11 cellular contexts compared by ENCODE assay signal in genomic region chr9:84850830-84851372, GRCh38.
"Had no signal": no experiment of that assay in that cellular context is flagged by ENCODE, and none has a peak within 500 bp of the region (broad histone marks: within the 10 kb centered on the region; RNA-seq: fewer than 3 reads in every experiment).

No MANE protein-coding gene starts in this region.

- H3K27ac ChIP-seq: cardiac muscle cell, colonic mucosa had no signal

- H3K4me1 Mint-ChIP-seq: stimulated activated memory B cell treated with anti-CD40 and anti-IgM and Interleukin-4, amounts not matched to agents 10 μg/mL and 1 μg/mL and 100 μg/mL, for 72 hours had no signal

- H3K27ac Mint-ChIP-seq: activated CD4-positive, alpha-beta memory T cell treated with anti-CD3 and anti-CD28 coated beads for 36 hours; activated T-cell treated with anti-CD3 and anti-CD28 coated beads, Interleukin-2, amount 50 U/mL, for 72 hours; stimulated activated memory B cell treated with anti-CD40 and anti-IgM and Interleukin-4, amounts not matched to agents 10 μg/mL and 1 μg/mL and 100 μg/mL, for 72 hours; type B pancreatic cell had no signal

- H3K36me3 ChIP-seq: cardiac muscle cell, colonic mucosa, gastroesophageal sphincter, left lung had no signal

- DNase-seq: activated CD4-positive, alpha-beta memory T cell treated with anti-CD3 and anti-CD28 coated beads for 36 hours; activated gamma-delta T cell treated with Interleukin-2 at 50 U/mL for 16 hours; activated T-cell treated with anti-CD3 and anti-CD28 coated beads, Interleukin-2, amount 50 U/mL, for 72 hours; aorta; colonic mucosa; left lung; right cardiac atrium had no signal

- H3K9me3 Mint-ChIP-seq: activated CD4-positive, alpha-beta memory T cell treated with anti-CD3 and anti-CD28 coated beads for 36 hours; stimulated activated memory B cell treated with anti-CD40 and anti-IgM and Interleukin-4, amounts not matched to agents 10 μg/mL and 1 μg/mL and 100 μg/mL, for 72 hours; type B pancreatic cell had no signal

- H3K36me3 Mint-ChIP-seq: activated CD4-positive, alpha-beta memory T cell treated with anti-CD3 and anti-CD28 coated beads for 36 hours; stimulated activated memory B cell treated with anti-CD40 and anti-IgM and Interleukin-4, amounts not matched to agents 10 μg/mL and 1 μg/mL and 100 μg/mL, for 72 hours; type B pancreatic cell had no signal

- H3K9me3 ChIP-seq: colonic mucosa, gastroesophageal sphincter, left lung had no signal

- H3K27me3 Mint-ChIP-seq: stimulated activated memory B cell treated with anti-CD40 and anti-IgM and Interleukin-4, amounts not matched to agents 10 μg/mL and 1 μg/mL and 100 μg/mL, for 72 hours; type B pancreatic cell had no signal

- H3K4me1 ChIP-seq: colonic mucosa had no signal

- ATAC-seq: activated T-cell treated with anti-CD3 and anti-CD28 coated beads, Interleukin-2, amount 50 U/mL, for 72 hours; gastroesophageal sphincter; left lung; right cardiac atrium; stimulated activated memory B cell treated with anti-CD40 and anti-IgM and Interleukin-4, amounts not matched to agents 10 μg/mL and 1 μg/mL and 100 μg/mL, for 72 hours had no signal

- H3K27me3 ChIP-seq: cardiac muscle cell, colonic mucosa, gastroesophageal sphincter, left lung had no signal

- H3K4me3 ChIP-seq: cardiac muscle cell, colonic mucosa, gastroesophageal sphincter, left lung had no signal

- H3K4me3 Mint-ChIP-seq: activated CD4-positive, alpha-beta memory T cell treated with anti-CD3 and anti-CD28 coated beads for 36 hours; activated T-cell treated with anti-CD3 and anti-CD28 coated beads, Interleukin-2, amount 50 U/mL, for 72 hours; stimulated activated memory B cell treated with anti-CD40 and anti-IgM and Interleukin-4, amounts not matched to agents 10 μg/mL and 1 μg/mL and 100 μg/mL, for 72 hours; type B pancreatic cell had no signal
